8 cellular contexts compared by ENCODE assay signal in the genomic region with DNA sequence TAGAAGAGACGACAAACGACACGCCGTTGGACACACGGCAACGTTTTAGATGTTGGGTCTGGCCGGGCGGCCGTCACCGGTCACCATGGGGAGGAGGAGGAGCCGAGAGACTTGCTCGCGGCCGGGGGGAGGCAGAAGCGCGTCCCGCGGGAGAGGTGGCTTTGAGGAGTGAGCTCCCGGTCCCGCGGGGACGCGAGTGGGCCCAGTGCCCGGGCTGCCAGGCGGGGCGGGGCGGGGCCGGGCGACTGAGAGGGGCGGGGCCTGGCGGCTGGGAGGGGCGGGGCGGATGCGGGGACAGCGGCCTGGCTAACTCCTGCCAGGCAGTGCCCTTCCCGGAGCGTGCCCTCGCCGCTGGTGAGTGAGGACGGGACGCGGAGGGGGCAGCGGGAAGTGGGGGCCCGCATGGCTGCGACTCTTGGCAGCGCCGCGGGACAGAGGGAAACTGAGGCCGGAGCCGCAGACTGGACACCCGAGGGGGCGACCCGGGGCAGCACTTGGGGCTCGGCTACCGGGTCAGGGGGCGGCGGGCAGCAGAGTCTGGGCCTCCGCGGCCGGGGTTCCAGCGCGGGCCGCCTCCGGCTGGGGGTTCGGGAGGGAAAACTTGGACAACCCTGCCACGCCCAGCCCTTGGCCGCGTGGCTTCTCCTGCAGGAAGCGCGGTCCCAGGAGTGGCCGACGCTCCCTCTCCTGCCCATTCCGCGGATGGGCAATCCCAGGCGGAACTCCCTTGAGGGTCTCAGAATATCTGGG. TPM values are rescaled to one million over a fixed set of nuclear protein-coding genes. Genes with fewer than 3 reads are reported as not detected.
DNase-seq lines count a peak whose midpoint lies in the region; ATAC-seq and TF ChIP-seq lines count a peak whose summit lies in the region.

A gene (plus strand): TSS at position 309 of the 750 bp plus-strand sequence. CDS start 7,680 bp downstream, outside the sequence.

- H4K20me1 ChIP-seq in DOHH2 (ENCODE audit: control insufficient read depth, insufficient read depth, low read depth, low read length), result no peaks in the 10 kb centered on the region

- H3K4me2 ChIP-seq in DOHH2 (ENCODE audit: low read length), result peak within 1 kb of the TSS; percentile 80

- H3K27ac ChIP-seq in DOHH2 (ENCODE audit: low read depth, low read length) (no peak within 1 kb of the TSS), coronary artery (peak within 1 kb of the TSS; percentile 72 to 89), layer of hippocampus (ENCODE audit: low read depth, low read length) (peak within 1 kb of the TSS; percentile 78)

- H3K4me3 ChIP-seq in DOHH2 (ENCODE audit: low read length), result peak within 1 kb of the TSS; percentile 76
- H3K4me3 ChIP-seq in coronary artery, result peak within 1 kb of the TSS; percentile 83

- no peaks in the 10 kb centered on the region for H3K9me3 ChIP-seq in DOHH2 (ENCODE audit: control insufficient read depth, insufficient read depth, low read length)

- H3K27me3 ChIP-seq in DOHH2 (ENCODE audit: control insufficient read depth, low read length) (peaks cover 14% of the 10 kb centered on the region), layer of hippocampus (ENCODE audit: control insufficient read depth, insufficient read depth, low read length) (no peaks in the 10 kb centered on the region)

- peaks cover 53% of the 10 kb centered on the region for H3K4me1 ChIP-seq in DOHH2 (ENCODE audit: control insufficient read depth, low read length)

- no peaks in the 10 kb centered on the region for H3K79me2 ChIP-seq in DOHH2 (ENCODE audit: control insufficient read depth, low read length)

- H3F3A ChIP-seq in DOHH2 (ENCODE audit: control insufficient read depth, insufficient read depth), result peaks cover 9% of the 10 kb centered on the region

- H3K36me3 ChIP-seq in DOHH2 (ENCODE audit: control insufficient read depth, low read length), result no peaks in the 10 kb centered on the region

- DNase-seq in LHCN-M2 (ENCODE audit: low read depth), result peak; percentile 58
- DNase-seq in activated CD4-positive, alpha-beta T cell treated with anti-CD3 and anti-CD28 coated beads for 48 hours, result peak; percentile 65
- DNase-seq in coronary artery (ENCODE audit: low spot score), result peak; percentile 92
- DNase-seq in stimulated activated CD4-positive, alpha-beta T cell treated with anti-CD3 and anti-CD28 coated beads, Interleukin-15, amount 100 ng/mL, for 24 hours, result peak; percentile 73

- no peaks in the 10 kb centered on the region for H3K9me2 ChIP-seq in DOHH2 (replicated peaks; ENCODE audit: control insufficient read depth, low read length)

- TF ChIP-seq CTCF in DOHH2 (IDR thresholded peaks at IDR 0.05; ENCODE audit: low read depth, low read length, poor library complexity, severe bottlenecking), result no peak
- no peak for TF ChIP-seq CTCF in coronary artery (IDR thresholded peaks at IDR 0.05)

- ATAC-seq in GM21717 (IDR thresholded peaks at IDR 0.05; ENCODE audit: unreplicated experiment) (no peak), GM21360 (IDR thresholded peaks at IDR 0.05; ENCODE audit: unreplicated experiment) (no peak)

RNA-seq across cellular contexts. Expression of the gene that starts here (rescaled TPM):
- 604 and 688 TPM in 2 replicates for total RNA-seq in LHCN-M2 (2014; rRNA removed)
- polyA plus RNA-seq in LHCN-M2 (2012), result 463 TPM
